35 cellular contexts compared by ENCODE assay signal in genomic region chr3:79878697-79879096, GRCh38.
"Had no signal": no experiment of that assay in that cellular context is flagged by ENCODE, and none has a peak within 500 bp of the region (broad histone marks: within the 10 kb centered on the region; RNA-seq: fewer than 3 reads in every experiment).

No MANE protein-coding gene starts in this region.

- H3K27ac ChIP-seq: ascending aorta, brain microvascular endothelial cell, epithelial cell of prostate, esophagus squamous epithelium, gastroesophageal sphincter, heart right ventricle had no signal

- H3K4me3 ChIP-seq: ascending aorta, esophagus squamous epithelium, gastroesophageal sphincter, heart right ventricle had no signal

- H3K9me3 Mint-ChIP-seq: activated CD4-positive, alpha-beta T cell treated with anti-CD3 and anti-CD28 coated beads, Interleukin-2, amount 10 ng/mL, durations not matched to agents 24 days and 14 days had no signal

- DNase-seq: activated CD4-positive, alpha-beta memory T cell treated with anti-CD3 and anti-CD28 coated beads for 36 hours; activated CD4-positive, alpha-beta T cell treated with anti-CD3 and anti-CD28 coated beads for 36 hours; activated CD4-positive, alpha-beta T cell treated with anti-CD3 and anti-CD28 coated beads, Interleukin-2, amount 10 ng/mL, durations not matched to agents 24 days and 14 days; activated CD4-positive, CD25-positive, alpha-beta regulatory T cell; activated CD4-positive, CD25-positive, alpha-beta regulatory T cell treated with anti-CD3 and anti-CD28 coated beads, Interleukin-2, amount 50 U/mL, for 72 hours; activated CD8-positive, alpha-beta memory T cell treated with anti-CD3 and anti-CD28 coated beads, Interleukin-2, amount 10 ng/mL, durations not matched to agents 7 days and 5 days; activated CD8-positive, alpha-beta memory T cell treated with anti-CD3 and anti-CD28 coated beads, Interleukin-2, amount 50 U/mL, for 4 hours; activated CD8-positive, alpha-beta T cell treated with anti-CD3 and anti-CD28 coated beads, Interleukin-2, amount 10 ng/mL, durations not matched to agents 7 days and 5 days; activated gamma-delta T cell; activated naive CD4-positive, alpha-beta T cell; activated naive CD4-positive, alpha-beta T cell treated with anti-CD3 and anti-CD28 coated beads, Interleukin-2, amount 10 ng/mL, durations not matched to agents 7 days and 5 days; activated naive CD8-positive, alpha-beta T cell treated with anti-CD3 and anti-CD28 coated beads, Interleukin-2, amount 10 ng/mL, durations not matched to agents 7 days and 5 days; activated T-cell treated with anti-CD3 and anti-CD28 coated beads, Interleukin-2, amount 50 U/mL, for 1 hour; activated T-cell treated with anti-CD3 and anti-CD28 coated beads, Interleukin-2, amount 50 U/mL, for 48 hours; brain microvascular endothelial cell; caudate nucleus; cortex of kidney; dermis blood vessel endothelial cell; effector CD4-positive, alpha-beta T cell; effector memory CD8-positive, alpha-beta T cell; esophagus squamous epithelium; foreskin melanocyte; heart right ventricle; T-helper 1 cell; T-helper 17 cell; T1000 had no signal

- ATAC-seq: activated CD4-positive, alpha-beta T cell treated with anti-CD3 and anti-CD28 coated beads for 36 hours; activated CD8-positive, alpha-beta memory T cell treated with anti-CD3 and anti-CD28 coated beads, Interleukin-2, amount 10 ng/mL, durations not matched to agents 7 days and 5 days; activated CD8-positive, alpha-beta T cell treated with anti-CD3 and anti-CD28 coated beads, Interleukin-2, amount 10 ng/mL, durations not matched to agents 7 days and 5 days; activated naive CD4-positive, alpha-beta T cell treated with anti-CD3 and anti-CD28 coated beads, Interleukin-2, amount 50 U/mL, for 72 hours; effector memory CD8-positive, alpha-beta T cell; gastroesophageal sphincter; heart right ventricle; T-helper 17 cell had no signal

- H3K4me3 Mint-ChIP-seq: activated CD4-positive, alpha-beta memory T cell treated with anti-CD3 and anti-CD28 coated beads for 36 hours; activated CD4-positive, alpha-beta T cell treated with anti-CD3 and anti-CD28 coated beads for 36 hours; activated CD4-positive, alpha-beta T cell treated with anti-CD3 and anti-CD28 coated beads, Interleukin-2, amount 10 ng/mL, durations not matched to agents 24 days and 14 days; activated CD8-positive, alpha-beta memory T cell treated with anti-CD3 and anti-CD28 coated beads, Interleukin-2, amount 10 ng/mL, durations not matched to agents 7 days and 5 days; activated CD8-positive, alpha-beta T cell treated with anti-CD3 and anti-CD28 coated beads, Interleukin-2, amount 10 ng/mL, durations not matched to agents 7 days and 5 days; activated naive CD4-positive, alpha-beta T cell treated with anti-CD3 and anti-CD28 coated beads, Interleukin-2, amount 10 ng/mL, durations not matched to agents 7 days and 5 days; activated naive CD8-positive, alpha-beta T cell treated with anti-CD3 and anti-CD28 coated beads, Interleukin-2, amount 10 ng/mL, durations not matched to agents 7 days and 5 days; activated T-helper 1 cell treated with anti-CD3 and anti-CD28 coated beads, Interleukin-12 subunit alpha, Interleukin-12 subunit beta, Interleukin-2, Interleukin-4 antibody, amounts not matched to agents 30 ng/mL and 10 ng/mL and 1 ng/mL, durations not matched to agents 14 hours and 24 hours and 36 hours; effector memory CD8-positive, alpha-beta T cell; T-helper 17 cell; T-helper 2 cell treated with Interferon-gamma antibody and Interleukin-4, amounts not matched to agents 5 μg/mL and 100 μg/mL, for 36 hours had no signal

- H3K4me1 ChIP-seq: ascending aorta, esophagus squamous epithelium, gastroesophageal sphincter, heart right ventricle had no signal

- H3K9me3 ChIP-seq: esophagus squamous epithelium had no signal

- H3K27me3 Mint-ChIP-seq: activated CD4-positive, alpha-beta memory T cell treated with anti-CD3 and anti-CD28 coated beads for 36 hours; activated CD4-positive, alpha-beta T cell treated with anti-CD3 and anti-CD28 coated beads for 36 hours; activated CD4-positive, alpha-beta T cell treated with anti-CD3 and anti-CD28 coated beads, Interleukin-2, amount 10 ng/mL, durations not matched to agents 24 days and 14 days; activated CD8-positive, alpha-beta memory T cell treated with anti-CD3 and anti-CD28 coated beads, Interleukin-2, amount 10 ng/mL, durations not matched to agents 7 days and 5 days; activated naive CD4-positive, alpha-beta T cell treated with anti-CD3 and anti-CD28 coated beads, Interleukin-2, amount 10 ng/mL, durations not matched to agents 7 days and 5 days; activated naive CD8-positive, alpha-beta T cell treated with anti-CD3 and anti-CD28 coated beads, Interleukin-2, amount 10 ng/mL, durations not matched to agents 7 days and 5 days; effector memory CD8-positive, alpha-beta T cell; T-helper 17 cell had no signal

- H3K36me3 Mint-ChIP-seq: activated CD4-positive, alpha-beta memory T cell treated with anti-CD3 and anti-CD28 coated beads for 36 hours; activated CD8-positive, alpha-beta memory T cell treated with anti-CD3 and anti-CD28 coated beads, Interleukin-2, amount 10 ng/mL, durations not matched to agents 7 days and 5 days; activated naive CD4-positive, alpha-beta T cell treated with anti-CD3 and anti-CD28 coated beads, Interleukin-2, amount 10 ng/mL, durations not matched to agents 7 days and 5 days; activated naive CD8-positive, alpha-beta T cell treated with anti-CD3 and anti-CD28 coated beads, Interleukin-2, amount 10 ng/mL, durations not matched to agents 7 days and 5 days had no signal

- FAIRE-seq: colon, endometrium, endothelial cell of umbilical vein had no signal

- H3K36me3 ChIP-seq: ascending aorta, brain microvascular endothelial cell, esophagus squamous epithelium, gastroesophageal sphincter, heart right ventricle had no signal

- H3K27ac Mint-ChIP-seq: activated CD4-positive, alpha-beta memory T cell treated with anti-CD3 and anti-CD28 coated beads for 36 hours; activated CD4-positive, alpha-beta T cell treated with anti-CD3 and anti-CD28 coated beads for 36 hours; activated CD4-positive, alpha-beta T cell treated with anti-CD3 and anti-CD28 coated beads, Interleukin-2, amount 10 ng/mL, durations not matched to agents 24 days and 14 days; activated CD8-positive, alpha-beta memory T cell treated with anti-CD3 and anti-CD28 coated beads, Interleukin-2, amount 10 ng/mL, durations not matched to agents 7 days and 5 days; activated CD8-positive, alpha-beta T cell treated with anti-CD3 and anti-CD28 coated beads, Interleukin-2, amount 10 ng/mL, durations not matched to agents 7 days and 5 days; activated naive CD4-positive, alpha-beta T cell treated with anti-CD3 and anti-CD28 coated beads, Interleukin-2, amount 10 ng/mL, durations not matched to agents 7 days and 5 days; activated naive CD4-positive, alpha-beta T cell treated with anti-CD3 and anti-CD28 coated beads, Interleukin-2, amount 50 U/mL, for 72 hours; activated naive CD8-positive, alpha-beta T cell treated with anti-CD3 and anti-CD28 coated beads, Interleukin-2, amount 10 ng/mL, durations not matched to agents 7 days and 5 days; activated T-helper 1 cell treated with anti-CD3 and anti-CD28 coated beads, Interleukin-12 subunit alpha, Interleukin-12 subunit beta, Interleukin-2, Interleukin-4 antibody, amounts not matched to agents 30 ng/mL and 10 ng/mL and 1 ng/mL, durations not matched to agents 14 hours and 24 hours and 36 hours; effector memory CD8-positive, alpha-beta T cell; T-helper 17 cell; T-helper 2 cell treated with Interferon-gamma antibody and Interleukin-4, amounts not matched to agents 5 μg/mL and 100 μg/mL, for 36 hours had no signal

- H3K4me1 Mint-ChIP-seq: activated CD4-positive, alpha-beta T cell treated with anti-CD3 and anti-CD28 coated beads for 36 hours; activated CD4-positive, alpha-beta T cell treated with anti-CD3 and anti-CD28 coated beads, Interleukin-2, amount 10 ng/mL, durations not matched to agents 24 days and 14 days; activated CD8-positive, alpha-beta memory T cell treated with anti-CD3 and anti-CD28 coated beads, Interleukin-2, amount 10 ng/mL, durations not matched to agents 7 days and 5 days; activated naive CD4-positive, alpha-beta T cell treated with anti-CD3 and anti-CD28 coated beads, Interleukin-2, amount 10 ng/mL, durations not matched to agents 7 days and 5 days; activated naive CD8-positive, alpha-beta T cell treated with anti-CD3 and anti-CD28 coated beads, Interleukin-2, amount 10 ng/mL, durations not matched to agents 7 days and 5 days; T-helper 17 cell had no signal

- H3K27me3 ChIP-seq: ascending aorta, brain microvascular endothelial cell, esophagus squamous epithelium, gastroesophageal sphincter, heart right ventricle had no signal
